14 cellular contexts compared by ENCODE assay signal in the genomic region with DNA sequence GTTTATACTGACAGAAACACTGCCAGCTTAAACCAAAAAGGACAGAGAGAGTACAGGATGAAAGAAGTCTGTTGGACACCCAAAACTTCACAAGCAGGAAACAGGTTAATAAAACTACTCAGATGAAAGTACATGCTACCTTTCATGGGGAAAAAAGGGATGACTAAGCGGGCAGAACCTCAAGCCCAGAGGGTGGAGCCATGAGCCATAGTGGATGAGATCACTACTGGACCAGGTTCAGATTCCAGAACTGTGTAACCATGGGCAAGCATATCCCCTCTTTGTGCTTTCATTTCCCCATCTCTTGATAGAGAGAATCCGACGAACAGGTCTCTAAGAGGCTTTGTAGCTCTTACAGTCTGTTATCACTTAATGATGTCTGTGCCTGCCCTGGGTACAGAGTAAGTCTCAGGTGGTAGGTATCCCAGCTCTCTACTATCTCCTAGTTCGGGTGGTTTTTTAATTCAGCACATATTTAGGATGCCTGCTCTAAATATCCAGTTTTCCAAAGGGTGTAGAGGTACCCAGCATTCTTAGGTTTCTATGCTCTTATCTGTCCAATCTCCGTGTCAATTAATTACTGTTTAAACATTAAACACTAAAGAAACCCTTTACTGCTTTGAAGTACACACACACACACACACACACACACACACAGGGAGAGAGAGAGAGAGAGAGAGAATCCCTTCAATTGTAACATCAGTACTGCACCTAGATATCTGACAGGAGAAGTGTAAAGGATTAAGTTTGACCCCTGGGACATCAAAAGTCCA.
A peak's percentile ranks its signal among the peaks of the same experiment; 100 is the strongest.
DNase-seq lines count a peak whose midpoint lies in the region; ATAC-seq and TF ChIP-seq lines count a peak whose summit lies in the region.
"Had no signal": no experiment of that assay in that cellular context is flagged by ENCODE, and none has a peak within 500 bp of the region (broad histone marks: within the 10 kb centered on the region; RNA-seq: fewer than 3 reads in every experiment).

No MANE protein-coding gene starts in this region.

- intact Hi-C loops in HCT116 (cut with micrococcal nuclease) (no loop called here), posterior vena cava (cut with DNase I) (no loop called here)

- H3K4me1 ChIP-seq in HCT116 (ENCODE audit: control insufficient read depth in 1 of 2, insufficient read depth in 2 of 2, low read length in 2 of 2) = peaks cover 0 to 8% of the 10 kb centered on the region in 2 experiments; a peak in 2 of 4 replicates
- no peaks in the 10 kb centered on the region for H3K4me1 ChIP-seq in RWPE2 (ENCODE audit: insufficient read depth, poor library complexity, severe bottlenecking)
- H3K4me1 ChIP-seq: prostate gland had no signal

- no peaks in the 10 kb centered on the region for H4K20me1 ChIP-seq in HCT116 (ENCODE audit: insufficient read depth)

- H3K4me3 ChIP-seq in HCT116 (replicated peaks in 1 of 2; ENCODE audit: low read depth in 1 of 2, low read length in 2 of 2) = no peak overlapping the region
- no peak overlapping the region for H3K4me3 ChIP-seq in RWPE2 (ENCODE audit: severe bottlenecking)
- H3K4me3 ChIP-seq: prostate gland, thoracic aorta had no signal

- H3K9me2 ChIP-seq in HCT116 (ENCODE audit: insufficient read depth) = no peaks in the 10 kb centered on the region

- no peaks in the 10 kb centered on the region for H3K79me2 ChIP-seq in HCT116 (ENCODE audit: insufficient read depth, low read length)

- H3K27ac ChIP-seq in HCT116 (ENCODE audit: low read depth, low read length) (no peak overlapping the region), RWPE2 (ENCODE audit: poor library complexity, severe bottlenecking) (peak overlapping the region; percentile 11)
- H3K27ac ChIP-seq: prostate gland, thoracic aorta had no signal

- H3K9me3 ChIP-seq in HCT116 (ENCODE audit: control insufficient read depth in 1 of 2, insufficient read depth in 1 of 2, low read depth in 1 of 2, low read length in 2 of 2) = peaks cover 10 to 16% of the 10 kb centered on the region in 2 experiments; a peak in 2 of 4 replicates
- H3K9me3 ChIP-seq in RWPE2 (ENCODE audit: severe bottlenecking) = peaks cover 6% of the 10 kb centered on the region
- H3K9me3 ChIP-seq: prostate gland had no signal

- DNase-seq in HCT116 (ENCODE audit: low read depth, low spot score) (no peak), RWPE2 (ENCODE audit: low spot score) (no peak), fibroblast of peridontal ligament (ENCODE audit: extremely low read depth) (peak; percentile 42), posterior vena cava (ENCODE audit: low spot score) (peak; percentile 65), COLO668 (lab: John Stamatoyannopoulos, UW; ENCODE audit: unreplicated experiment) (no peak)
- DNase-seq: activated CD4-positive, alpha-beta memory T cell treated with anti-CD3 and anti-CD28 coated beads for 36 hours; amniotic stem cell; Kasumi-1; NCI-H2081 treated with DMSO at 0.1 percent for 48 hours; NCI-H82 had no signal

- TF ChIP-seq CTCF in HCT116 (IDR thresholded peaks at IDR 0.05 in 2 of 3, conservative IDR thresholded peaks at IDR 0.05 in 1 of 3; ENCODE audit: borderline replicate concordance in 1 of 3, insufficient read depth in 1 of 3, low read depth in 2 of 3, low read length in 2 of 3) (no peak), RWPE2 (IDR thresholded peaks at IDR 0.05; ENCODE audit: poor library complexity, severe bottlenecking) (no peak)

- no peak overlapping the region for H3K4me2 ChIP-seq in HCT116 (ENCODE audit: low read length)

- no peak overlapping the region for H2AFZ ChIP-seq in HCT116 (ENCODE audit: low read depth, low read length, poor library complexity, severe bottlenecking)

- RAD21 ChIA-PET in HCT116 (lab: Charles Lee; ENCODE audit: low non-redundant PET in 1 of 2, low total read pairs in 2 of 2, uncharacterized antibody in 2 of 2, unreplicated experiment in 2 of 2) = no interaction called here

- CTCF ChIA-PET in HCT116 (lab: Charles Lee) = no interaction called here

- H3K27me3 ChIP-seq in HCT116 (ENCODE audit: insufficient read depth, low read length) (no peaks in the 10 kb centered on the region), RWPE2 (ENCODE audit: insufficient read depth, poor library complexity, severe bottlenecking) (no peaks in the 10 kb centered on the region)

- ATAC-seq in HCT116 (peak; percentile 50), RWPE2 (ENCODE audit: low read depth) (peak; percentile 84), GM21825 (IDR thresholded peaks at IDR 0.05; ENCODE audit: unreplicated experiment) (no peak), HG02798 (IDR thresholded peaks at IDR 0.05; ENCODE audit: poor library complexity, unreplicated experiment) (no peak)

- H3K36me3 ChIP-seq in HCT116 (ENCODE audit: control insufficient read depth in 1 of 2, insufficient read depth in 2 of 2, low read length in 2 of 2) = no peaks in the 10 kb centered on the region
- no peaks in the 10 kb centered on the region for H3K36me3 ChIP-seq in RWPE2 (ENCODE audit: low read depth)
- H3K36me3 ChIP-seq: prostate gland, thoracic aorta had no signal

- no peak for TF ChIP-seq RAD21 in HCT116 (IDR thresholded peaks at IDR 0.05; ENCODE audit: low read depth)

- BruUV-seq in HCT116 (replicated peaks; lab: Mats Ljungman, UMichigan) = no TSS peak

- no peak overlapping the region for H3K9ac ChIP-seq in HCT116 (ENCODE audit: low read length)

- POLR2A ChIA-PET in HCT116 (lab: Charles Lee) = no interaction called here

- no peak for TF ChIP-seq POLR2A in HCT116 (IDR thresholded peaks at IDR 0.05; ENCODE audit: borderline replicate concordance, extremely low read depth, insufficient read depth, insufficient read length)

TF ChIP-seq in HCT116, 20 proteins besides CTCF, POLR2A, EP300 and RAD21:
- no peak for TF ChIP-seq CBX3 (IDR thresholded peaks at IDR 0.05; ENCODE audit: low read depth)
- TF ChIP-seq EGR1 (IDR thresholded peaks at IDR 0.05; ENCODE audit: low read depth) = no peak
- TF ChIP-seq SRF (IDR thresholded peaks at IDR 0.05; ENCODE audit: low read depth) = no peak
- no peak for TF ChIP-seq JUND (IDR thresholded peaks at IDR 0.05)
- no peak for TF ChIP-seq EZH2 (IDR thresholded peaks at IDR 0.05)
- TF ChIP-seq SIN3A (IDR thresholded peaks at IDR 0.05; ENCODE audit: low read depth) = no peak
- TF ChIP-seq FOSL1 (IDR thresholded peaks at IDR 0.05; ENCODE audit: low read depth) = no peak
- TF ChIP-seq, protein P1, sequence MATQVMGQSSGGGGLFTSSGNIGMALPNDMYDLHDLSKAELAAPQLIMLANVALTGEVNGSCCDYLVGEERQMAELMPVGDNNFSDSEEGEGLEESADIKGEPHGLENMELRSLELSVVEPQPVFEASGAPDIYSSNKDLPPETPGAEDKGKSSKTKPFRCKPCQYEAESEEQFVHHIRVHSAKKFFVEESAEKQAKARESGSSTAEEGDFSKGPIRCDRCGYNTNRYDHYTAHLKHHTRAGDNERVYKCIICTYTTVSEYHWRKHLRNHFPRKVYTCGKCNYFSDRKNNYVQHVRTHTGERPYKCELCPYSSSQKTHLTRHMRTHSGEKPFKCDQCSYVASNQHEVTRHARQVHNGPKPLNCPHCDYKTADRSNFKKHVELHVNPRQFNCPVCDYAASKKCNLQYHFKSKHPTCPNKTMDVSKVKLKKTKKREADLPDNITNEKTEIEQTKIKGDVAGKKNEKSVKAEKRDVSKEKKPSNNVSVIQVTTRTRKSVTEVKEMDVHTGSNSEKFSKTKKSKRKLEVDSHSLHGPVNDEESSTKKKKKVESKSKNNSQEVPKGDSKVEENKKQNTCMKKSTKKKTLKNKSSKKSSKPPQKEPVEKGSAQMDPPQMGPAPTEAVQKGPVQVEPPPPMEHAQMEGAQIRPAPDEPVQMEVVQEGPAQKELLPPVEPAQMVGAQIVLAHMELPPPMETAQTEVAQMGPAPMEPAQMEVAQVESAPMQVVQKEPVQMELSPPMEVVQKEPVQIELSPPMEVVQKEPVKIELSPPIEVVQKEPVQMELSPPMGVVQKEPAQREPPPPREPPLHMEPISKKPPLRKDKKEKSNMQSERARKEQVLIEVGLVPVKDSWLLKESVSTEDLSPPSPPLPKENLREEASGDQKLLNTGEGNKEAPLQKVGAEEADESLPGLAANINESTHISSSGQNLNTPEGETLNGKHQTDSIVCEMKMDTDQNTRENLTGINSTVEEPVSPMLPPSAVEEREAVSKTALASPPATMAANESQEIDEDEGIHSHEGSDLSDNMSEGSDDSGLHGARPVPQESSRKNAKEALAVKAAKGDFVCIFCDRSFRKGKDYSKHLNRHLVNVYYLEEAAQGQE (IDR thresholded peaks at IDR 0.05; ENCODE audit: low read depth) = no peak
- TF ChIP-seq ELF1 (IDR thresholded peaks at IDR 0.05; ENCODE audit: borderline replicate concordance, low read depth) = no peak
- TF ChIP-seq, protein P2, sequence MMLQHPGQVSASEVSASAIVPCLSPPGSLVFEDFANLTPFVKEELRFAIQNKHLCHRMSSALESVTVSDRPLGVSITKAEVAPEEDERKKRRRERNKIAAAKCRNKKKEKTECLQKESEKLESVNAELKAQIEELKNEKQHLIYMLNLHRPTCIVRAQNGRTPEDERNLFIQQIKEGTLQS (IDR thresholded peaks at IDR 0.05) = no peak
- no peak for TF ChIP-seq SP1 (IDR thresholded peaks at IDR 0.05; ENCODE audit: low read depth)
- no peak for TF ChIP-seq YY1 (IDR thresholded peaks at IDR 0.05; ENCODE audit: extremely low read depth, insufficient replicate concordance, low read depth, low read length)

Comparison
In these comparisons a context has a peak if more than half of its experiments do, and no peak if none do; other contexts are left out.
1. ATAC-seq: peak in HCT116 (single experiment) and RWPE2 (single experiment); none in GM21825 (single experiment) and HG02798 (single experiment).
2. DNase-seq: peak in fibroblast of peridontal ligament (single experiment) and posterior vena cava (single experiment); none in HCT116 (single experiment), RWPE2 (single experiment) and COLO668 (single experiment).